ENCODE assay signal across 13 cellular contexts in genomic region chr6:89596484-89596883, GRCh38. TPM values are rescaled to one million over a fixed set of nuclear protein-coding genes. Genes with fewer than 3 reads are reported as not detected.
DNase-seq lines count a peak whose midpoint lies in the region; ATAC-seq lines count a peak whose summit lies in the region.
"Had no signal": no experiment of that assay in that cellular context is flagged by ENCODE, and none has a peak within 500 bp of the region (broad histone marks: within the 10 kb centered on the region; RNA-seq: fewer than 3 reads in every experiment).

No MANE protein-coding gene starts in this region.

- CTCF ChIA-PET in activated CD8-positive, alpha-beta T cell treated with anti-CD3 and anti-CD28 coated beads, Interleukin-2, amount 10 ng/mL, durations not matched to agents 7 days and 5 days (lab: Charles Lee): interaction anchor here (1.6 to 5.2 kb wide), 2 partner anchors 13 to 164 kb away, joined by 3 to 39 read pairs; no protein-coding TSS in a partner anchor

- peak overlapping the region; percentile 18 to 31 for H3K4me3 Mint-ChIP-seq in activated T-cell treated with anti-CD3 and anti-CD28 coated beads, Interleukin-2, amount 50 U/mL, for 72 hours
- no peak overlapping the region for H3K4me3 Mint-ChIP-seq in activated T-cell treated with anti-CD3 and anti-CD28 coated beads, Interleukin-2, amount 50 U/mL, for 4 hours
- H3K4me3 Mint-ChIP-seq in IgD-negative memory B cell: peak overlapping the region in 2 of 4 donors; percentile 3 to 79
- H3K4me3 Mint-ChIP-seq in activated CD8-positive, alpha-beta T cell treated with anti-CD3 and anti-CD28 coated beads, Interleukin-2, amount 10 ng/mL, durations not matched to agents 7 days and 5 days: peak overlapping the region; percentile 42
- H3K4me3 Mint-ChIP-seq in stimulated activated memory B cell treated with anti-CD40 and anti-IgM and Interleukin-4, amounts not matched to agents 10 μg/mL and 1 μg/mL and 100 μg/mL, for 72 hours: no peak overlapping the region

- no peaks in the 10 kb centered on the region for H3K27me3 Mint-ChIP-seq in activated T-cell treated with anti-CD3 and anti-CD28 coated beads, Interleukin-2, amount 50 U/mL, for 72 hours (ENCODE audit: low read depth)
- no peaks in the 10 kb centered on the region for H3K27me3 Mint-ChIP-seq in activated T-cell treated with anti-CD3 and anti-CD28 coated beads, Interleukin-2, amount 50 U/mL, for 4 hours (ENCODE audit: low read depth)
- H3K27me3 Mint-ChIP-seq in IgD-negative memory B cell: no peaks in the 10 kb centered on the region
- no peaks in the 10 kb centered on the region for H3K27me3 Mint-ChIP-seq in activated CD8-positive, alpha-beta T cell treated with anti-CD3 and anti-CD28 coated beads, Interleukin-2, amount 10 ng/mL, durations not matched to agents 7 days and 5 days (ENCODE audit: low read depth)
- H3K27me3 Mint-ChIP-seq in stimulated activated memory B cell treated with anti-CD40 and anti-IgM and Interleukin-4, amounts not matched to agents 10 μg/mL and 1 μg/mL and 100 μg/mL, for 72 hours: no peaks in the 10 kb centered on the region

- peak in 1 of 2 donors; percentile 63 for ATAC-seq in activated T-cell treated with anti-CD3 and anti-CD28 coated beads, Interleukin-2, amount 50 U/mL, for 72 hours (replicated peaks in 1 of 2)
- no peak for ATAC-seq in activated T-cell treated with anti-CD3 and anti-CD28 coated beads, Interleukin-2, amount 50 U/mL, for 4 hours
- no peak for ATAC-seq in activated CD8-positive, alpha-beta T cell treated with anti-CD3 and anti-CD28 coated beads, Interleukin-2, amount 10 ng/mL, durations not matched to agents 7 days and 5 days
- ATAC-seq in stimulated activated memory B cell treated with anti-CD40 and anti-IgM and Interleukin-4, amounts not matched to agents 10 μg/mL and 1 μg/mL and 100 μg/mL, for 72 hours: no peak
- no peak for ATAC-seq in GM21367 (IDR thresholded peaks at IDR 0.05; ENCODE audit: unreplicated experiment)
- ATAC-seq in HG03025 (IDR thresholded peaks at IDR 0.05; ENCODE audit: low FRiP score, unreplicated experiment): no peak

- POLR2A ChIA-PET in activated CD8-positive, alpha-beta T cell treated with anti-CD3 and anti-CD28 coated beads, Interleukin-2, amount 10 ng/mL, durations not matched to agents 7 days and 5 days (lab: Charles Lee): interaction anchor here (0.6 to 1.5 kb wide), 3 partner anchors 12 to 719 kb away, joined by 3 read pairs; no protein-coding TSS in a partner anchor

- H3K9me3 Mint-ChIP-seq in activated T-cell treated with anti-CD3 and anti-CD28 coated beads, Interleukin-2, amount 50 U/mL, for 72 hours: peaks cover 0 to 8% of the 10 kb centered on the region in 2 donors
- peaks cover 5% of the 10 kb centered on the region for H3K9me3 Mint-ChIP-seq in activated T-cell treated with anti-CD3 and anti-CD28 coated beads, Interleukin-2, amount 50 U/mL, for 4 hours
- H3K9me3 Mint-ChIP-seq in IgD-negative memory B cell: peaks cover 3 to 7% (median 5%) of the 10 kb centered on the region in 3 donors
- H3K9me3 Mint-ChIP-seq in activated CD8-positive, alpha-beta T cell treated with anti-CD3 and anti-CD28 coated beads, Interleukin-2, amount 10 ng/mL, durations not matched to agents 7 days and 5 days (ENCODE audit: insufficient read depth): peaks cover 19% of the 10 kb centered on the region
- peaks cover 3% of the 10 kb centered on the region for H3K9me3 Mint-ChIP-seq in stimulated activated memory B cell treated with anti-CD40 and anti-IgM and Interleukin-4, amounts not matched to agents 10 μg/mL and 1 μg/mL and 100 μg/mL, for 72 hours

- peak overlapping the region; percentile 92 for H3K27ac Mint-ChIP-seq in activated T-cell treated with anti-CD3 and anti-CD28 coated beads, Interleukin-2, amount 50 U/mL, for 72 hours
- peak overlapping the region; percentile 17 to 97 (median 33) for H3K27ac Mint-ChIP-seq in IgD-negative memory B cell
- H3K27ac Mint-ChIP-seq in activated CD8-positive, alpha-beta T cell treated with anti-CD3 and anti-CD28 coated beads, Interleukin-2, amount 10 ng/mL, durations not matched to agents 7 days and 5 days: peak overlapping the region; percentile 99
- peak overlapping the region; percentile 93 for H3K27ac Mint-ChIP-seq in stimulated activated memory B cell treated with anti-CD40 and anti-IgM and Interleukin-4, amounts not matched to agents 10 μg/mL and 1 μg/mL and 100 μg/mL, for 72 hours

- peaks cover 34% of the 10 kb centered on the region for H3K4me1 Mint-ChIP-seq in activated T-cell treated with anti-CD3 and anti-CD28 coated beads, Interleukin-2, amount 50 U/mL, for 72 hours (ENCODE audit: low read depth)
- H3K4me1 Mint-ChIP-seq in activated T-cell treated with anti-CD3 and anti-CD28 coated beads, Interleukin-2, amount 50 U/mL, for 4 hours (ENCODE audit: low read depth): peaks cover 17% of the 10 kb centered on the region
- H3K4me1 Mint-ChIP-seq in IgD-negative memory B cell: peaks cover 14 to 27% (median 26%) of the 10 kb centered on the region in 3 donors
- peaks cover 46% of the 10 kb centered on the region for H3K4me1 Mint-ChIP-seq in activated CD8-positive, alpha-beta T cell treated with anti-CD3 and anti-CD28 coated beads, Interleukin-2, amount 10 ng/mL, durations not matched to agents 7 days and 5 days (ENCODE audit: low read depth)
- peaks cover 33% of the 10 kb centered on the region for H3K4me1 Mint-ChIP-seq in stimulated activated memory B cell treated with anti-CD40 and anti-IgM and Interleukin-4, amounts not matched to agents 10 μg/mL and 1 μg/mL and 100 μg/mL, for 72 hours

- no peak for DNase-seq in activated T-cell treated with anti-CD3 and anti-CD28 coated beads, Interleukin-2, amount 50 U/mL, for 72 hours
- DNase-seq in activated T-cell treated with anti-CD3 and anti-CD28 coated beads, Interleukin-2, amount 50 U/mL, for 4 hours: no peak
- DNase-seq in activated CD8-positive, alpha-beta T cell treated with anti-CD3 and anti-CD28 coated beads, Interleukin-2, amount 10 ng/mL, durations not matched to agents 7 days and 5 days: no peak
- no peak for DNase-seq in medulla oblongata (ENCODE audit: extremely low spot score)
- DNase-seq: activated T-cell treated with anti-CD3 and anti-CD28 coated beads for 4 hours, aorta, heart left ventricle, ovary, small intestine had no signal

- H3K36me3 Mint-ChIP-seq in activated T-cell treated with anti-CD3 and anti-CD28 coated beads, Interleukin-2, amount 50 U/mL, for 72 hours (ENCODE audit: insufficient read depth in 2 of 2): peaks cover 1 to 8% of the 10 kb centered on the region in 2 donors
- H3K36me3 Mint-ChIP-seq in activated T-cell treated with anti-CD3 and anti-CD28 coated beads, Interleukin-2, amount 50 U/mL, for 4 hours (ENCODE audit: insufficient read depth): peaks cover 5% of the 10 kb centered on the region
- no peaks in the 10 kb centered on the region for H3K36me3 Mint-ChIP-seq in IgD-negative memory B cell
- H3K36me3 Mint-ChIP-seq in activated CD8-positive, alpha-beta T cell treated with anti-CD3 and anti-CD28 coated beads, Interleukin-2, amount 10 ng/mL, durations not matched to agents 7 days and 5 days (ENCODE audit: low read depth): peaks cover 37% of the 10 kb centered on the region
- H3K36me3 Mint-ChIP-seq in stimulated activated memory B cell treated with anti-CD40 and anti-IgM and Interleukin-4, amounts not matched to agents 10 μg/mL and 1 μg/mL and 100 μg/mL, for 72 hours: peaks cover 6% of the 10 kb centered on the region

RNA-seq across cellular contexts. Expression of gene LYRM2, which starts 42.1 kb away (rescaled TPM):
- total RNA-seq in activated T-cell treated with anti-CD3 and anti-CD28 coated beads, Interleukin-2, amount 50 U/mL, for 72 hours: 10 to 100 TPM; 17.9 to 18.4 TPM
- 10 to 100 TPM; 29.1 to 32.8 (median 29.7) TPM for total RNA-seq in activated T-cell treated with anti-CD3 and anti-CD28 coated beads, Interleukin-2, amount 50 U/mL, for 4 hours
- 77.2 TPM for polyA plus RNA-seq in IgD-negative memory B cell
- 10 to 100 TPM; 29.2 to 29.5 TPM for total RNA-seq in activated CD8-positive, alpha-beta T cell treated with anti-CD3 and anti-CD28 coated beads, Interleukin-2, amount 10 ng/mL, durations not matched to agents 7 days and 5 days

Comparison
In these comparisons a context has a peak if more than half of its experiments do, and no peak if none do; other contexts are left out.
1. H3K4me3 Mint-ChIP-seq: peak in activated T-cell treated with anti-CD3 and anti-CD28 coated beads, Interleukin-2, amount 50 U/mL, for 72 hours (2 of 2) and activated CD8-positive, alpha-beta T cell treated with anti-CD3 and anti-CD28 coated beads, Interleukin-2, amount 10 ng/mL, durations not matched to agents 7 days and 5 days (single experiment); none in activated T-cell treated with anti-CD3 and anti-CD28 coated beads, Interleukin-2, amount 50 U/mL, for 4 hours (single experiment) and stimulated activated memory B cell treated with anti-CD40 and anti-IgM and Interleukin-4, amounts not matched to agents 10 μg/mL and 1 μg/mL and 100 μg/mL, for 72 hours (single experiment).
2. H3K27ac Mint-ChIP-seq: peak in every context shown above with its lines; median percentile 99 in activated CD8-positive, alpha-beta T cell treated with anti-CD3 and anti-CD28 coated beads, Interleukin-2, amount 10 ng/mL, durations not matched to agents 7 days and 5 days; 93 in stimulated activated memory B cell treated with anti-CD40 and anti-IgM and Interleukin-4, amounts not matched to agents 10 μg/mL and 1 μg/mL and 100 μg/mL, for 72 hours; 92 in activated T-cell treated with anti-CD3 and anti-CD28 coated beads, Interleukin-2, amount 50 U/mL, for 72 hours; 33 in IgD-negative memory B cell.